6 cellular contexts compared by ENCODE assay signal in genomic region chr3:135071483-135071882, GRCh38.
"Had no signal": no experiment of that assay in that cellular context is flagged by ENCODE, and none has a peak within 500 bp of the region (broad histone marks: within the 10 kb centered on the region; RNA-seq: fewer than 3 reads in every experiment).

No MANE protein-coding gene starts in this region.

- H3K4me3 Mint-ChIP-seq: IgD-negative memory B cell had no signal

- H3K4me1 Mint-ChIP-seq: IgD-negative memory B cell had no signal

- ATAC-seq: HepG2, K562 had no signal

- DNase-seq: IMR-90, KBM-7, KG1 had no signal
